Comparison of ENCODE assay signal across 9 cellular contexts in the genomic region with DNA sequence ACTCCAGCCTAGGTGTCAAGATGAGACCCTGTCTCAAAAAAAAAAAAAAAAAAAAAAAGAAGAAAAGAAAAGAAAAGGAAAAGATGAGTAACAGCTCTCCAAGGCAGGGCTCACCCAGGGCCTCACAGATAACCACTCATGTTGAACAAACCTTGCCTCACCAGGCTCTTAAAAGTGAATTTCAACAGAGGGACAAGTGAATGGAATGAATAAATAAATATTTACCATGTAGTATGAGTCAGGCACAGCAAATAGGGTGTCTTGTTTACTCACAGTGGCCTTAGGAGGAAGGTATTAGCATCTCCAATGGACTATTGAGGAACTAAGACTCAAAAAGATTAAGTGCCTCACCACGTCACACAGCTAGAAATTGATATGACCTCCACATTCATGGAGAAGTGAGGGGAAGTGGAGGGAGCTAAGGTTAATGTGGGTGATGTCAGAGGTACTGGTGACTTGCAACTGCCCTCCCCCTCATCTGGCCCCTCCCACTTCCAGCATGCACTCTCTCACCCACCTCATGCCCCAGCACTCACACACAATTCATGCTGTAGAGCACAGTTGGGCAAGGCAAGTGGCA.
DNase-seq lines count a peak whose midpoint lies in the region; ATAC-seq and TF ChIP-seq lines count a peak whose summit lies in the region.
"Had no signal": no experiment of that assay in that cellular context is flagged by ENCODE, and none has a peak within 500 bp of the region (broad histone marks: within the 10 kb centered on the region; RNA-seq: fewer than 3 reads in every experiment).

No MANE protein-coding gene starts in this region.

- ATAC-seq in T-helper 17 cell (peak; percentile 39), HG02610 (IDR thresholded peaks at IDR 0.05; ENCODE audit: unreplicated experiment) (no peak), GM19455 (IDR thresholded peaks at IDR 0.05; ENCODE audit: unreplicated experiment) (no peak), HG02970 (IDR thresholded peaks at IDR 0.05; ENCODE audit: low FRiP score, unreplicated experiment) (no peak)

- peak; percentile 92 for DNase-seq in Calu3
- DNase-seq in T-helper 17 cell = no peak
- peak; percentile 68 for DNase-seq in kidney epithelial cell (ENCODE audit: low read depth)
- DNase-seq in NCI-H187 (lab: John Stamatoyannopoulos, UW) = no peak
- DNase-seq: immature natural killer cell had no signal

- H3K4me3 Mint-ChIP-seq in Calu3 (ENCODE audit: low read depth, unreplicated experiment) = peak overlapping the region; percentile 28
- no peak overlapping the region for H3K4me3 Mint-ChIP-seq in T-helper 17 cell

- peaks cover 67% of the 10 kb centered on the region for H3K4me1 Mint-ChIP-seq in Calu3 (ENCODE audit: low read depth, unreplicated experiment)
- H3K4me1 Mint-ChIP-seq in T-helper 17 cell = peaks cover 28% of the 10 kb centered on the region

- no peak overlapping the region for H3K4me3 ChIP-seq in kidney epithelial cell (ENCODE audit: low read depth, low read length)

- no peak for TF ChIP-seq RAD21 in Ishikawa (IDR thresholded peaks at IDR 0.05; ENCODE audit: low read depth)

- BruUV-seq in Calu3 (replicated peaks; lab: Mats Ljungman, UMichigan) = no TSS peak

- intact Hi-C loops in Calu3 (cut with micrococcal nuclease; ENCODE audit: unreplicated experiment) = loop anchor here (2.0 kb wide), 1 partner anchor 75 kb away; no protein-coding TSS in a partner anchor

- H3K27me3 Mint-ChIP-seq in Calu3 (ENCODE audit: unreplicated experiment) (no peaks in the 10 kb centered on the region), T-helper 17 cell (no peaks in the 10 kb centered on the region)

- H3K9me3 ChIP-seq in T-helper 17 cell (ENCODE audit: control insufficient read depth, low read length, poor library complexity, severe bottlenecking) = peaks cover 10% of the 10 kb centered on the region

- peak; percentile 13; the same call in 1 of the 2 replicates for TF ChIP-seq EP300 in Ishikawa (IDR thresholded peaks at IDR 0.05; ENCODE audit: borderline replicate concordance)

- CTCF ChIA-PET in Calu3 (lab: Charles Lee) = interaction anchor here (0.6 to 2.4 kb wide), 14 partner anchors 9 to 1475 kb away, joined by 3 to 10 read pairs (median 4); no protein-coding TSS in a partner anchor

- H3K27ac Mint-ChIP-seq in Calu3 (ENCODE audit: unreplicated experiment) = peak overlapping the region; percentile 96
- H3K27ac Mint-ChIP-seq in T-helper 17 cell = no peak overlapping the region
- H3K27ac Mint-ChIP-seq: immature natural killer cell had no signal

- H3K9me3 Mint-ChIP-seq in Calu3 (ENCODE audit: low read depth, unreplicated experiment) = no peaks in the 10 kb centered on the region

- no peak for TF ChIP-seq CTCF in Calu3 (IDR thresholded peaks at IDR 0.05; ENCODE audit: unreplicated experiment)
- no peak for TF ChIP-seq CTCF in kidney epithelial cell (IDR thresholded peaks at IDR 0.05; ENCODE audit: insufficient read depth, low read length, poor library complexity, severe bottlenecking)

- H3K36me3 Mint-ChIP-seq in Calu3 (ENCODE audit: insufficient read depth, unreplicated experiment) (peaks cover 36% of the 10 kb centered on the region), T-helper 17 cell (ENCODE audit: low read depth) (no peaks in the 10 kb centered on the region)

- H3K36me3 ChIP-seq in kidney epithelial cell (ENCODE audit: control insufficient read depth, insufficient read depth, low read length) = no peaks in the 10 kb centered on the region

- no peaks in the 10 kb centered on the region for H3K27me3 ChIP-seq in kidney epithelial cell (ENCODE audit: control insufficient read depth, insufficient read depth, low read length)

TF ChIP-seq in Ishikawa, 13 proteins besides CTCF, POLR2A, EP300 and RAD21:
- TF ChIP-seq YY1 (IDR thresholded peaks at IDR 0.05; ENCODE audit: low read depth) (no peak), NFIC (IDR thresholded peaks at IDR 0.05) (no peak; the same call in 1 of the 2 replicates), TCF12 (IDR thresholded peaks at IDR 0.05; ENCODE audit: low read depth) (no peak), CREB1 (IDR thresholded peaks at IDR 0.05; ENCODE audit: low read depth) (0 out of 2 replicates have a peak, but pooled peaks have one; percentile 27), TAF1 (IDR thresholded peaks at IDR 0.05; ENCODE audit: low read depth) (no peak), ZBTB7A (IDR thresholded peaks at IDR 0.05; ENCODE audit: low read depth) (no peak), EGR1 (IDR thresholded peaks at IDR 0.05) (no peak), TEAD4 (IDR thresholded peaks at IDR 0.05) (no peak), CEBPB (IDR thresholded peaks at IDR 0.05) (no peak), FOXM1 (IDR thresholded peaks at IDR 0.05; ENCODE audit: borderline replicate concordance, low read depth) (no peak)
- TF ChIP-seq, protein P1, sequence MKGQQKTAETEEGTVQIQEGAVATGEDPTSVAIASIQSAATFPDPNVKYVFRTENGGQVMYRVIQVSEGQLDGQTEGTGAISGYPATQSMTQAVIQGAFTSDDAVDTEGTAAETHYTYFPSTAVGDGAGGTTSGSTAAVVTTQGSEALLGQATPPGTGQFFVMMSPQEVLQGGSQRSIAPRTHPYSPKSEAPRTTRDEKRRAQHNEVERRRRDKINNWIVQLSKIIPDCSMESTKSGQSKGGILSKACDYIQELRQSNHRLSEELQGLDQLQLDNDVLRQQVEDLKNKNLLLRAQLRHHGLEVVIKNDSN (IDR thresholded peaks at IDR 0.05) = 0 out of 2 replicates have a peak, but pooled peaks have one; percentile 3
- TF ChIP-seq, protein P2, sequence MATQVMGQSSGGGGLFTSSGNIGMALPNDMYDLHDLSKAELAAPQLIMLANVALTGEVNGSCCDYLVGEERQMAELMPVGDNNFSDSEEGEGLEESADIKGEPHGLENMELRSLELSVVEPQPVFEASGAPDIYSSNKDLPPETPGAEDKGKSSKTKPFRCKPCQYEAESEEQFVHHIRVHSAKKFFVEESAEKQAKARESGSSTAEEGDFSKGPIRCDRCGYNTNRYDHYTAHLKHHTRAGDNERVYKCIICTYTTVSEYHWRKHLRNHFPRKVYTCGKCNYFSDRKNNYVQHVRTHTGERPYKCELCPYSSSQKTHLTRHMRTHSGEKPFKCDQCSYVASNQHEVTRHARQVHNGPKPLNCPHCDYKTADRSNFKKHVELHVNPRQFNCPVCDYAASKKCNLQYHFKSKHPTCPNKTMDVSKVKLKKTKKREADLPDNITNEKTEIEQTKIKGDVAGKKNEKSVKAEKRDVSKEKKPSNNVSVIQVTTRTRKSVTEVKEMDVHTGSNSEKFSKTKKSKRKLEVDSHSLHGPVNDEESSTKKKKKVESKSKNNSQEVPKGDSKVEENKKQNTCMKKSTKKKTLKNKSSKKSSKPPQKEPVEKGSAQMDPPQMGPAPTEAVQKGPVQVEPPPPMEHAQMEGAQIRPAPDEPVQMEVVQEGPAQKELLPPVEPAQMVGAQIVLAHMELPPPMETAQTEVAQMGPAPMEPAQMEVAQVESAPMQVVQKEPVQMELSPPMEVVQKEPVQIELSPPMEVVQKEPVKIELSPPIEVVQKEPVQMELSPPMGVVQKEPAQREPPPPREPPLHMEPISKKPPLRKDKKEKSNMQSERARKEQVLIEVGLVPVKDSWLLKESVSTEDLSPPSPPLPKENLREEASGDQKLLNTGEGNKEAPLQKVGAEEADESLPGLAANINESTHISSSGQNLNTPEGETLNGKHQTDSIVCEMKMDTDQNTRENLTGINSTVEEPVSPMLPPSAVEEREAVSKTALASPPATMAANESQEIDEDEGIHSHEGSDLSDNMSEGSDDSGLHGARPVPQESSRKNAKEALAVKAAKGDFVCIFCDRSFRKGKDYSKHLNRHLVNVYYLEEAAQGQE (IDR thresholded peaks at IDR 0.05; ENCODE audit: low read depth) = no peak
- TF ChIP-seq, protein P3, sequence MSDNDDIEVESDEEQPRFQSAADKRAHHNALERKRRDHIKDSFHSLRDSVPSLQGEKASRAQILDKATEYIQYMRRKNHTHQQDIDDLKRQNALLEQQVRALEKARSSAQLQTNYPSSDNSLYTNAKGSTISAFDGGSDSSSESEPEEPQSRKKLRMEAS (IDR thresholded peaks at IDR 0.05) = peak; percentile 44; the same call in 1 of the 2 replicates
TF ChIP-seq in Ishikawa: peak in this region for 3.

Comparison
In these comparisons a context has a peak if more than half of its experiments do, and no peak if none do; other contexts are left out.
1. DNase-seq: peak in Calu3 (single experiment) and kidney epithelial cell (single experiment); none in T-helper 17 cell (0 of 3) and NCI-H187 (0 of 2).